10 cellular contexts compared by ENCODE assay signal in the genomic region with DNA sequence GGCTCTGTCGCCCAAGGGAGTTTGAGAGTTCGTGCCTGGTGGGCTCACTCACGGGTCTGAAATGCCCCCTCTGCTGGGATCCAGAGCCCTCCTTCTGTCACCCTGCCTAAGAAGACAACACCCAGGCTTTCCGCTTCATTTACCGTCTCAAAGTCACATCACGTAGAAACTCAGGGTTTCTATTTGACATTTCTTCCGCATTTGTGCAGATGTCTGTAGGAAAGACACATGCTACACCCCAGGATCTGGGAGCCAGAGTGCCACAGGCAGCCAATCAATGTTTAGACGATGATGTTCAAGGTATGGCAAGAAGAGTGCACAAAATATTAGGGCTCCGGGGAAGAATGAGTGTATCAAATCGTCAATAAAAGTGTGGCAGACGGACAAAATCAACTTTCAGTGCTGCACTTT. TPM values are rescaled to one million over a fixed set of nuclear protein-coding genes. Genes with fewer than 3 reads are reported as not detected.
DNase-seq lines count a peak whose midpoint lies in the region; ATAC-seq and TF ChIP-seq lines count a peak whose summit lies in the region.
"Had no signal": no experiment of that assay in that cellular context is flagged by ENCODE, and none has a peak within 500 bp of the region (broad histone marks: within the 10 kb centered on the region; RNA-seq: fewer than 3 reads in every experiment).

No MANE protein-coding gene starts in this region.

- peaks cover 10% of the 10 kb centered on the region for H3K27me3 Mint-ChIP-seq in endodermal cell (ENCODE audit: insufficient read depth)

- H3K9me3 Mint-ChIP-seq in endodermal cell = no peaks in the 10 kb centered on the region

- no peak overlapping the region for H3K4me3 ChIP-seq in mucosa of descending colon
- no peak overlapping the region for H3K4me3 ChIP-seq in endodermal cell (ENCODE audit: low read length)

- no peak for DNase-seq in mucosa of descending colon
- no peak for DNase-seq in endodermal cell
- no peak for DNase-seq in stimulated activated CD4-positive, alpha-beta T cell treated with anti-CD3 and anti-CD28 coated beads, Interleukin-4, amount 100 ng/mL, for 24 hours
- no peak for DNase-seq in HK-2 (ENCODE audit: unreplicated experiment)
- DNase-seq: activated CD8-positive, alpha-beta memory T cell treated with anti-CD3 and anti-CD28 coated beads for 24 hours; stimulated activated CD8-positive, alpha-beta memory T cell treated with anti-CD3 and anti-CD28 coated beads, Interleukin-4, amount 100 ng/mL, for 48 hours had no signal

- no peaks in the 10 kb centered on the region for H3K36me3 ChIP-seq in mucosa of descending colon (ENCODE audit: low read depth)
- H3K36me3 ChIP-seq in endodermal cell (ENCODE audit: control insufficient read depth, insufficient read depth, low read length) = no peaks in the 10 kb centered on the region

- H3K27ac ChIP-seq in endodermal cell (ENCODE audit: low read depth, low read length) = no peak overlapping the region

- H3K4me1 ChIP-seq in mucosa of descending colon (ENCODE audit: low read depth) = no peaks in the 10 kb centered on the region
- H3K4me1 ChIP-seq in endodermal cell (ENCODE audit: control insufficient read depth, insufficient read depth, low read length) = no peaks in the 10 kb centered on the region

- 94 to 95% methylated on average over 10 to 11 of the region's 11 CpGs for WGBS in endodermal cell (ENCODE audit: insufficient coverage in 1 of 2, insufficient read length in 1 of 2), 2 experiments

- TF ChIP-seq CTCF in mucosa of descending colon (IDR thresholded peaks at IDR 0.05) = no peak
- no peak for TF ChIP-seq CTCF in endodermal cell (conservative IDR thresholded peaks at IDR 0.05)

- peak; percentile 40 for ATAC-seq in GM18858 (IDR thresholded peaks at IDR 0.05; ENCODE audit: unreplicated experiment)
- ATAC-seq in GM21447 (IDR thresholded peaks at IDR 0.05; ENCODE audit: unreplicated experiment) = peak; percentile 52
- ATAC-seq in HG03442 (IDR thresholded peaks at IDR 0.05; ENCODE audit: unreplicated experiment) = peak; percentile 48
- peak; percentile 43 for ATAC-seq in mucosa of descending colon
- ATAC-seq: Panc1 had no signal

- H3K9ac ChIP-seq in endodermal cell (ENCODE audit: extremely low read depth, low read length, poor library complexity, severe bottlenecking) = no peak overlapping the region

- no peak overlapping the region for H3K27ac Mint-ChIP-seq in endodermal cell

- H3K4me3 Mint-ChIP-seq in endodermal cell = no peak overlapping the region

- peaks cover 4% of the 10 kb centered on the region for H3K4me1 Mint-ChIP-seq in endodermal cell

- intact Hi-C loops in mucosa of descending colon (cut with DNase I, micrococcal nuclease) = no loop called here

- no peaks in the 10 kb centered on the region for H3K9me3 ChIP-seq in mucosa of descending colon
- H3K9me3 ChIP-seq in endodermal cell (ENCODE audit: control insufficient read depth, low read length) = no peaks in the 10 kb centered on the region

- no peaks in the 10 kb centered on the region for H3K27me3 ChIP-seq in endodermal cell (ENCODE audit: control insufficient read depth, insufficient read depth, low read length, poor library complexity, severe bottlenecking)

- no peaks in the 10 kb centered on the region for H3K36me3 Mint-ChIP-seq in endodermal cell (ENCODE audit: low read depth)

RNA-seq across cellular contexts. Expression of a gene that starts 24.4 kb away (rescaled TPM):
- 10 to 100 TPM in 2 of 3 donors, 1 to 10 TPM in 1; 8.0 to 17.9 (median 11.9) TPM for total RNA-seq in mucosa of descending colon
- 100 to 1,000 TPM in 1 of 2 donors, 10 to 100 TPM in 1; 76.9 to 110 TPM for total RNA-seq in endodermal cell
- 53.8 TPM for polyA plus RNA-seq in endodermal cell (2013, experiment 1 of 2)
- 66.2 TPM for polyA plus RNA-seq in endodermal cell (2013, experiment 2 of 2)

Comparison
In these comparisons a context has a peak if more than half of its experiments do, and no peak if none do; other contexts are left out.
1. RNA of a gene that starts 24.4 kb away (total RNA-seq): 76.9 to 110 TPM in endodermal cell; 8.0 to 17.9 TPM in mucosa of descending colon; every median in the first group is over 4 times any median in the second.
2. Peak in every context shown above with its lines, with median percentiles within 50 percentile points of each other: ATAC-seq.